1 cellular context compared by ENCODE assay signal in genomic region chr18:9771261-9771976, GRCh38.
A peak's percentile ranks its signal among the peaks of the same experiment; 100 is the strongest.
TF ChIP-seq lines count a peak whose summit lies in the region.

No MANE protein-coding gene starts in this region.

TF ChIP-seq in HepG2, 621 proteins besides CTCF, POLR2A, EP300 and RAD21 (continued from another document and continues in another):
- TF ChIP-seq RERE (CRISPR knock-in tag; IDR thresholded peaks at IDR 0.05; ENCODE audit: low read depth) (no peak), PHF21A (CRISPR knock-in tag; IDR thresholded peaks at IDR 0.05) (no peak), ZNF484 (CRISPR knock-in tag; IDR thresholded peaks at IDR 0.05; ENCODE audit: borderline replicate concordance, low read depth) (no peak), SOX13 (IDR thresholded peaks at IDR 0.05) (no peak), SOX13 (CRISPR knock-in tag; conservative IDR thresholded peaks at IDR 0.05 in 1 of 2, IDR thresholded peaks at IDR 0.05 in 1 of 2) (no peak), ZBTB39 (CRISPR knock-in tag; IDR thresholded peaks at IDR 0.05) (no peak), MXI1 (IDR thresholded peaks at IDR 0.05; ENCODE audit: borderline replicate concordance, low read depth, low read length) (no peak), LCORL (IDR thresholded peaks at IDR 0.05) (no peak), LCORL (CRISPR knock-in tag; IDR thresholded peaks at IDR 0.05) (0 out of 2 replicates have a peak, but pooled peaks have one; percentile 34), CCAR2 (optimal IDR thresholded peaks at IDR 0.05; ENCODE audit: low read depth, low read length) (no peak), RNF2 (conservative IDR thresholded peaks at IDR 0.05; ENCODE audit: low read depth) (no peak), TCF12 (IDR thresholded peaks at IDR 0.05) (no peak), TCF12 (CRISPR knock-in tag; IDR thresholded peaks at IDR 0.05) (no peak), CBX1 (IDR thresholded peaks at IDR 0.05; ENCODE audit: low read depth) (no peak), ZNF879 (CRISPR knock-in tag; IDR thresholded peaks at IDR 0.05) (no peak), ZNF629 (CRISPR knock-in tag; conservative IDR thresholded peaks at IDR 0.05) (no peak), ZBTB37 (CRISPR knock-in tag; IDR thresholded peaks at IDR 0.05) (no peak), ZBTB33 (CRISPR knock-in tag; IDR thresholded peaks at IDR 0.05) (no peak), ZNF3 (CRISPR knock-in tag; IDR thresholded peaks at IDR 0.05) (no peak), NR1H2 (CRISPR knock-in tag; IDR thresholded peaks at IDR 0.05; ENCODE audit: borderline replicate concordance, low read depth) (no peak), KDM5A (IDR thresholded peaks at IDR 0.05; ENCODE audit: borderline replicate concordance, low read length) (no peak), GPBP1L1 (CRISPR knock-in tag; IDR thresholded peaks at IDR 0.05) (no peak), LBX2 (CRISPR knock-in tag; IDR thresholded peaks at IDR 0.05; ENCODE audit: borderline replicate concordance) (no peak), TRIM24 (CRISPR knock-in tag; IDR thresholded peaks at IDR 0.05) (no peak), RBM39 (IDR thresholded peaks at IDR 0.05; ENCODE audit: low read depth, low read length, poor library complexity, severe bottlenecking) (no peak), ZXDC (CRISPR knock-in tag; IDR thresholded peaks at IDR 0.05) (no peak), ZNF180 (CRISPR knock-in tag; IDR thresholded peaks at IDR 0.05; ENCODE audit: borderline replicate concordance, low read depth) (no peak), ZNF292 (CRISPR knock-in tag; IDR thresholded peaks at IDR 0.05; ENCODE audit: borderline replicate concordance, low read depth) (no peak), ZNF414 (CRISPR knock-in tag; IDR thresholded peaks at IDR 0.05) (0 out of 2 replicates have a peak, but pooled peaks have one; percentile 39), KMT2B (CRISPR knock-in tag; IDR thresholded peaks at IDR 0.05) (no peak), ZNF367 (CRISPR knock-in tag; IDR thresholded peaks at IDR 0.05; ENCODE audit: borderline replicate concordance) (no peak), ZNF296 (CRISPR knock-in tag; conservative IDR thresholded peaks at IDR 0.05) (no peak), MNT (IDR thresholded peaks at IDR 0.05) (no peak), ZNF503 (CRISPR knock-in tag; IDR thresholded peaks at IDR 0.05) (no peak), ZBTB46 (CRISPR knock-in tag; IDR thresholded peaks at IDR 0.05; ENCODE audit: borderline replicate concordance) (no peak), NFKB2 (CRISPR knock-in tag; IDR thresholded peaks at IDR 0.05; ENCODE audit: borderline replicate concordance) (no peak), ZNF569 (CRISPR knock-in tag; IDR thresholded peaks at IDR 0.05; ENCODE audit: borderline replicate concordance) (no peak), FOXJ3 (CRISPR knock-in tag; IDR thresholded peaks at IDR 0.05; ENCODE audit: borderline replicate concordance) (no peak), SAP130 (CRISPR knock-in tag; IDR thresholded peaks at IDR 0.05; ENCODE audit: low read depth) (0 out of 2 replicates have a peak, but pooled peaks have one; percentile 16)
